In the genomic region with DNA sequence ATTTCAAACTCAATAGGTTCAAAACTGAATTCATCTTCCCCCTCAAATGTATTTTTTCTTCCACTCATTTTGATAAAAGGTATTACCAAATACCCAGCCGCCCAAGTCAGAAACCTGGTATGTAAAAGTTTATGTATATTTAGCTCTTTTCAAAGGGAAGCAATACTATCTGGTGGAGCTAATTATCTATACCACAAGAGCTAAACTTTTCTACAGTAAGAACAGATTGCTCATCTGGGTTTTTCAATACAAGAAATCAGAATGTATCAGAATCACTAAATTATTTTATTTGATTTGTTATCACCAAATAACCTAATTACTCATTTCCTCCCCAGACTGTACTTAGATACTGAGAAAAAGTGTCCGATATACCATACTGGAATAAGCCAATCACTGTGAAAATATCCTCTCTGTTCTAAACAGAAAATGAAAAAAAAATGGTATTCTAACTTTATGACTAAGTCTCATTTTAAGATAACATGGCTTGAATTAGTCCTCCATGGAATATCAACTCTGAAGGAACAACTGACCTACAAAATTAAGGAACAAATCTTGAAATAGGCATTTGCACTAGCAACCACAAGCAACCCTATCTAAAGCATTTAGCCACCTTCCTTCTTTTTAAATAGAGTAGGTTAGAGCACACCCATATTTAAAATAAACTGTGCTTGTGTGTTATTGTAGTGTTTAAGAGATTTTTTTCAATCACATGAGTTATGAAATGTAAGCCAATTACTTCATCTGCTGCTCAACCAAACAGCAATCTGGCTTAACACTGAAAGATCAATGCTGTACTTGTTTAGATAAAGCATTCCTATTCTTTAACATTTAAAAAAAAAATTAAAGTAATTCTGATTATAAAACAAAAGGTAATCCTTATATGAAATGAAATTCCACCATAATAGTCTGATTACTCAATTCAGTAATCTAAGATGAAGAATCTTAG, we compare ENCODE assay signal across 19 cellular contexts. TPM values are rescaled to one million over a fixed set of nuclear protein-coding genes. Genes with fewer than 3 reads are reported as not detected.
DNase-seq lines count a peak whose midpoint lies in the region; ATAC-seq, FAIRE-seq and TF ChIP-seq lines count a peak whose summit lies in the region.
"Had no signal": no experiment of that assay in that cellular context is flagged by ENCODE, and none has a peak within 500 bp of the region (broad histone marks: within the 10 kb centered on the region; RNA-seq: fewer than 3 reads in every experiment).

No MANE protein-coding gene starts in this region.

- TF ChIP-seq POLR2A in A549 (IDR thresholded peaks at IDR 0.05; ENCODE audit: low read length) = no peak
- no peak for TF ChIP-seq POLR2A in HCT116 (IDR thresholded peaks at IDR 0.05; ENCODE audit: borderline replicate concordance, extremely low read depth, insufficient read depth, insufficient read length)
- no peak for TF ChIP-seq POLR2A in GM12878 (IDR thresholded peaks at IDR 0.05; ENCODE audit: low read depth, low read length)

- CTCF ChIA-PET in A549 (lab: Yijun Ruan, JAX) (interaction anchor here (0.9 to 1.2 kb wide), 2 partner anchors 12 to 104 kb away, joined by 3 read pairs; no protein-coding TSS in a partner anchor), HCT116 (lab: Charles Lee) (no interaction called here), GM12878 (lab: Yijun Ruan, JAX) (no interaction called here)

- H3K9me2 ChIP-seq in HCT116 (ENCODE audit: insufficient read depth) = no peaks in the 10 kb centered on the region

- DNase-seq in A549 (ENCODE audit: low read depth in 1 of 2, low spot score in 1 of 2) (no peak), HCT116 (ENCODE audit: low read depth, low spot score) (no peak), GM12878 (ENCODE audit: low read depth, low spot score) (no peak), fibroblast of villous mesenchyme (ENCODE audit: low read depth) (peak; percentile 31)
- DNase-seq in stimulated activated naive CD4-positive, alpha-beta T cell (lab: John Stamatoyannopoulos, UW) = no peak
- DNase-seq: BE2C; CD8-positive, alpha-beta memory T cell; GF-D8; H9; MV-4-11; NCI-H1417 treated with DMSO at 0.1 percent for 48 hours; NCI-H2029; NCI-H2171 treated with DMSO at 0.1 percent for 48 hours; NCI-H510A; NCI-H82; SHP77 treated with DMSO at 0.1 percent for 48 hours had no signal

- no peak overlapping the region for H2AFZ ChIP-seq in HCT116 (ENCODE audit: low read depth, low read length, poor library complexity, severe bottlenecking)
- no peak overlapping the region for H2AFZ ChIP-seq in GM12878 (ENCODE audit: control insufficient read depth, low read depth, low read length)

- no peaks in the 10 kb centered on the region for H3K27me3 ChIP-seq in HCT116 (ENCODE audit: insufficient read depth, low read length)
- no peaks in the 10 kb centered on the region for H3K27me3 ChIP-seq in GM12878 (replicated peaks in 1 of 2; ENCODE audit: control insufficient read depth in 2 of 2, insufficient read depth in 2 of 2, low read length in 1 of 2)
- H3K27me3 ChIP-seq: BE2C had no signal

- peaks cover 42% of the 10 kb centered on the region for H3K79me2 ChIP-seq in HCT116 (ENCODE audit: insufficient read depth, low read length)
- H3K79me2 ChIP-seq in GM12878 (ENCODE audit: control insufficient read depth, insufficient read depth, low read length) = no peaks in the 10 kb centered on the region; the same call in 1 of the 2 replicates

- H3K4me1 ChIP-seq in A549 = peaks cover 16% of the 10 kb centered on the region; the same call in 2 of the 3 replicates
- H3K4me1 ChIP-seq in HCT116 (ENCODE audit: control insufficient read depth in 1 of 2, insufficient read depth in 2 of 2, low read length in 2 of 2) = no peaks in the 10 kb centered on the region
- H3K4me1 ChIP-seq in GM12878 (ENCODE audit: control insufficient read depth, insufficient read depth, low read length) = no peaks in the 10 kb centered on the region

- H3K9me3 ChIP-seq in A549 (no peaks in the 10 kb centered on the region), HCT116 (ENCODE audit: control insufficient read depth in 1 of 2, insufficient read depth in 1 of 2, low read depth in 1 of 2, low read length in 2 of 2) (no peaks in the 10 kb centered on the region), GM12878 (replicated peaks; ENCODE audit: control insufficient read depth, insufficient read depth, low read length) (no peaks in the 10 kb centered on the region)
- H3K9me3 ChIP-seq: BE2C had no signal

- no peak overlapping the region for H3K4me2 ChIP-seq in A549
- no peak overlapping the region for H3K4me2 ChIP-seq in HCT116 (ENCODE audit: low read length)
- no peak overlapping the region for H3K4me2 ChIP-seq in GM12878 (ENCODE audit: control insufficient read depth, insufficient read depth)

- intact Hi-C loops in HCT116 (cut with micrococcal nuclease) (no loop called here), GM12878 (cut with micrococcal nuclease; ENCODE audit: unreplicated experiment) (no loop called here)

- H3K36me3 ChIP-seq in HCT116 (ENCODE audit: control insufficient read depth in 1 of 2, insufficient read depth in 2 of 2, low read length in 2 of 2) = peaks cover 9 to 25% of the 10 kb centered on the region in 2 experiments; a peak in 3 of 4 replicates
- peaks cover 0 to 15% of the 10 kb centered on the region in 2 experiments; a peak in 3 of 4 replicates for H3K36me3 ChIP-seq in GM12878 (ENCODE audit: control insufficient read depth in 2 of 2, insufficient read depth in 2 of 2, low read length in 1 of 2)

- in situ Hi-C loops in GM12878 (cut with MboI) = no loop called here

- SMC1A ChIA-PET in GM12878 (lab: Charles Lee; ENCODE audit: uncharacterized antibody, unreplicated experiment) = interaction anchor here (0.8 kb wide), 1 partner anchor 32 kb away, joined by 3 read pairs; no protein-coding TSS in a partner anchor

- RAD21 ChIA-PET in HCT116 (lab: Charles Lee; ENCODE audit: low non-redundant PET in 1 of 2, low total read pairs in 2 of 2, uncharacterized antibody in 2 of 2, unreplicated experiment in 2 of 2) = no interaction called here
- RAD21 ChIA-PET in GM12878 (lab: Charles Lee; ENCODE audit: unreplicated experiment) = no interaction called here

- no peak for TF ChIP-seq CTCF in A549 (IDR thresholded peaks at IDR 0.05)
- no peak for TF ChIP-seq CTCF in HCT116 (IDR thresholded peaks at IDR 0.05 in 2 of 3, conservative IDR thresholded peaks at IDR 0.05 in 1 of 3; ENCODE audit: borderline replicate concordance in 1 of 3, insufficient read depth in 1 of 3, low read depth in 2 of 3, low read length in 2 of 3)
- TF ChIP-seq CTCF in GM12878 (IDR thresholded peaks at IDR 0.05 in 2 of 3, conservative IDR thresholded peaks at IDR 0.05 in 1 of 3; ENCODE audit: control insufficient read depth in 2 of 3, extremely low read depth in 1 of 3, insufficient read depth in 1 of 3, low read depth in 3 of 3, low read length in 3 of 3) = no peak
- TF ChIP-seq CTCF in fibroblast of villous mesenchyme (IDR thresholded peaks at IDR 0.05; ENCODE audit: insufficient read depth, low read depth, low read length) = no peak

- H4K20me1 ChIP-seq in HCT116 (ENCODE audit: insufficient read depth) = no peaks in the 10 kb centered on the region
- H4K20me1 ChIP-seq in GM12878 (ENCODE audit: control insufficient read depth, insufficient read depth) = no peaks in the 10 kb centered on the region

- no peak for TF ChIP-seq EP300 in A549 (IDR thresholded peaks at IDR 0.05)
- no peak for TF ChIP-seq EP300 in GM12878 (IDR thresholded peaks at IDR 0.05; ENCODE audit: borderline replicate concordance in 1 of 2, control insufficient read depth in 1 of 2, low read depth in 2 of 2, low read length in 2 of 2)

- POLR2A ChIA-PET in A549 (lab: Yijun Ruan, JAX) = no interaction called here
- POLR2A ChIA-PET in HCT116 (lab: Charles Lee) = no interaction called here
- POLR2A ChIA-PET in GM12878 (lab: Charles Lee) = no interaction called here

- TF ChIP-seq RAD21 in A549 (conservative IDR thresholded peaks at IDR 0.05 in 1 of 2, IDR thresholded peaks at IDR 0.05 in 1 of 2) = no peak
- no peak for TF ChIP-seq RAD21 in HCT116 (IDR thresholded peaks at IDR 0.05; ENCODE audit: low read depth)
- TF ChIP-seq RAD21 in GM12878 (IDR thresholded peaks at IDR 0.05; ENCODE audit: insufficient read depth, low read depth, low read length) = no peak

- ATAC-seq in A549 = no peak
- no peak for ATAC-seq in HCT116
- ATAC-seq in GM12878 = no peak
- no peak for ATAC-seq in GM18519 (IDR thresholded peaks at IDR 0.05; ENCODE audit: low FRiP score, unreplicated experiment)
- no peak for ATAC-seq in GM19035 (IDR thresholded peaks at IDR 0.05; ENCODE audit: unreplicated experiment)
- no peak for ATAC-seq in HG03039 (IDR thresholded peaks at IDR 0.05; ENCODE audit: unreplicated experiment)

- BruUV-seq in HCT116 (replicated peaks; lab: Mats Ljungman, UMichigan) (TSS peak; percentile 7), GM12878 (replicated peaks; lab: Mats Ljungman, UMichigan) (TSS peak; percentile 5)

- FAIRE-seq in A549 (lab: Jason Lieb, UNC) = peak; percentile 59
- FAIRE-seq in GM12878 (lab: Jason Lieb, UNC) = no peak

- H3K4me3 ChIP-seq in A549 (no peak overlapping the region), HCT116 (replicated peaks in 1 of 2; ENCODE audit: low read depth in 1 of 2, low read length in 2 of 2) (no peak overlapping the region), GM12878 (no peak overlapping the region), fibroblast of villous mesenchyme (ENCODE audit: low read depth, low read length) (no peak overlapping the region)

- 88% methylated on average over 2 of the region's 2 CpGs for WGBS in A549 (ENCODE audit: missing lambda C conversion rate)
- 77% methylated on average over 2 of the region's 2 CpGs for WGBS in GM12878 (ENCODE audit: insufficient coverage, insufficient replicate concordance, low lambda C conversion rate, missing lambda C conversion rate)

- H3K27ac ChIP-seq in A549 = no peak overlapping the region
- no peak overlapping the region for H3K27ac ChIP-seq in HCT116 (ENCODE audit: low read depth, low read length)
- H3K27ac ChIP-seq in GM12878 (ENCODE audit: control insufficient read depth, insufficient read depth) = no peak overlapping the region

- H3K9ac ChIP-seq in HCT116 (ENCODE audit: low read length) (no peak overlapping the region), GM12878 (ENCODE audit: control insufficient read depth, insufficient read depth, low read length) (no peak overlapping the region)

RNA-seq across cellular contexts. Expression of a gene that starts 34.9 kb away (rescaled TPM):
- polyA plus RNA-seq in A549 (2011; rRNA removed) (171 and 183 TPM in 2 replicates), A549 (2017; fragmentation: RNase III; extraction: RNeasy Plus Mini Kit Qiagen cat#74134 plus additional on column Dnase treatment) (127 to 158 TPM (median 149 TPM) in 3 replicates), GM12878 (2011; rRNA removed) (48.1 and 108 TPM in 2 replicates), GM12878 (2014; fragmentation: Illumina TruSeq; extraction: Trizol) (44.8 and 47.4 TPM in 2 replicates), GM12878 (2014; fragmentation: Nextera tagmentation; extraction: Ambion mirVana) (10 to 100 TPM; 37.4 to 40.3 TPM), GM12878 (2014; rRNA removed) (22.5 and 31.1 TPM in 2 replicates), GM12878 (2016; fragmentation: Nextera tagmentation; extraction: Ambion mirVana) (10 to 100 TPM; 55.5 to 62.2 TPM)
- polyA plus RNA-seq in A549 (2012; cell fraction: cytosol; rRNA removed) = 34.4 and 47.4 TPM in 2 replicates
- polyA plus RNA-seq in A549 (2012; cell fraction: nucleus; rRNA removed) = 18.4 and 25.5 TPM in 2 replicates
- 70.7 and 74.9 TPM in 2 replicates for polyA minus RNA-seq in A549 (2011; rRNA and poly(A)+ RNA removed)
- total RNA-seq in HCT116 (2021; ENCODE audit: unreplicated experiment) (131 TPM), GM12878 (2014; rRNA removed) (24.6 and 31.7 TPM in 2 replicates), GM12878 (2014; rRNA removed; fragmentation: Illumina TruSeq; extraction: Trizol) (50.3 and 53.0 TPM in 2 replicates), GM12878 (2021) (57.5 and 62.0 TPM in 2 replicates), fibroblast of villous mesenchyme (62.8 and 84.2 TPM in 2 replicates)
- 36.4 and 47.0 TPM in 2 replicates for polyA plus RNA-seq in HCT116 (2012)
- total RNA-seq in GM12878 (2013; cell fraction: nucleolus; rRNA removed) = 134 and 138 TPM in 2 replicates
- 16.7 TPM for polyA plus RNA-seq in GM12878 (2011; ENCODE audit: low read depth)
- 13.5 and 19.8 TPM in 2 replicates for polyA plus RNA-seq in GM12878 (2011; cell fraction: cytosol; rRNA removed)
- 23.7 and 36.3 TPM in 2 replicates for polyA plus RNA-seq in GM12878 (2011; cell fraction: nucleus; rRNA removed)
- 21.9 and 34.0 TPM in 2 replicates for polyA plus RNA-seq in GM12878 (2012)
- 29.6 and 59.3 TPM in 2 replicates for polyA minus RNA-seq in GM12878 (2011; rRNA and poly(A)+ RNA removed)
- polyA minus RNA-seq in GM12878 (2011; cell fraction: cytosol; rRNA and poly(A)+ RNA removed) = 16.8 and 25.0 TPM in 2 replicates
- polyA minus RNA-seq in GM12878 (2011; cell fraction: nucleus; rRNA and poly(A)+ RNA removed) = 14.3 and 27.2 TPM in 2 replicates
